35 cellular contexts compared by ENCODE assay signal in the genomic region with DNA sequence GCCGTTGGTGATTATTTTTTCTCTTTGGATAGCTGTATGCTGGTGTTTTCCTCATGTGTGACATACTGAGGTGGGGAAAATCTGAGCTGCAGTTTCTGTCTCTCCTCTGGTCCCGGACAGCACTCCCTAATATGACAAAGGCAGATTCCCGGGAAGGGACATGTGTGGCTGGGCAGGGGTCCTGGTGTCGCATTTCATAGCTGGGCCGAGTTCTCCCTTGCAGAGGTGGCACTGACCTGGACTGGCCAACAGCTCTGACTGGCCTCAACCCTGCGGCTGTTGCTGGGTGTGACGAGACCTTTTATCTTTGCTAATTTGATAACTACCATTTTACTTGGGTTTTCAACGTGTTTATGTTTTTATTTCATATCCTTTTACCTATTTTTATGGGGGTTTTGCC.
"Had no signal": no experiment of that assay in that cellular context is flagged by ENCODE, and none has a peak within 500 bp of the region (broad histone marks: within the 10 kb centered on the region; RNA-seq: fewer than 3 reads in every experiment).

No MANE protein-coding gene starts in this region.

- H3K4me1 ChIP-seq: ascending aorta, breast epithelium had no signal

- H3K27ac ChIP-seq: ascending aorta, breast epithelium, KMS-11, PC-9, VCaP had no signal

- H3K36me3 Mint-ChIP-seq: activated CD4-positive, alpha-beta memory T cell treated with anti-CD3 and anti-CD28 coated beads for 36 hours; activated CD8-positive, alpha-beta memory T cell treated with anti-CD3 and anti-CD28 coated beads, Interleukin-2, amount 10 ng/mL, durations not matched to agents 7 days and 5 days; activated naive CD4-positive, alpha-beta T cell treated with anti-CD3 and anti-CD28 coated beads, Interleukin-2, amount 50 U/mL, for 24 hours; activated naive CD8-positive, alpha-beta T cell treated with anti-CD3 and anti-CD28 coated beads, Interleukin-2, amount 10 ng/mL, durations not matched to agents 7 days and 5 days had no signal

- H3K9me3 Mint-ChIP-seq: activated naive CD4-positive, alpha-beta T cell treated with anti-CD3 and anti-CD28 coated beads, Interleukin-2, amount 50 U/mL, for 24 hours had no signal

- H3K4me1 Mint-ChIP-seq: activated B cell treated with CpG ODN at 0.5 μM for 24 hours; activated CD8-positive, alpha-beta memory T cell treated with anti-CD3 and anti-CD28 coated beads, Interleukin-2, amount 10 ng/mL, durations not matched to agents 7 days and 5 days; activated naive CD4-positive, alpha-beta T cell treated with anti-CD3 and anti-CD28 coated beads, Interleukin-2, amount 50 U/mL, for 24 hours; activated naive CD8-positive, alpha-beta T cell treated with anti-CD3 and anti-CD28 coated beads, Interleukin-2, amount 10 ng/mL, durations not matched to agents 7 days and 5 days; activated T-helper 17 cell treated with anti-CD3 and anti-CD28 coated beads, Interleukin-2, amount 50 U/mL, for 72 hours had no signal

- H3K9ac ChIP-seq: KMS-11 had no signal

- H3K36me3 ChIP-seq: ascending aorta, breast epithelium had no signal

- H2AFZ ChIP-seq: PC-9 had no signal

- DNase-seq: activated B cell treated with CpG ODN at 0.5 μM for 24 hours; activated CD4-positive, alpha-beta memory T cell treated with anti-CD3 and anti-CD28 coated beads for 36 hours; activated CD4-positive, alpha-beta T cell treated with anti-CD3 and anti-CD28 coated beads for 4 hours; activated CD4-positive, alpha-beta T cell treated with anti-CD3 and anti-CD28 coated beads, Interleukin-2, amount 50 U/mL, for 1 hour; activated CD4-positive, CD25-positive, alpha-beta regulatory T cell treated with anti-CD3 and anti-CD28 coated beads, Interleukin-2, amount 50 U/mL, for 72 hours; activated effector memory CD4-positive, alpha-beta T cell treated with anti-CD3 and anti-CD28 coated beads, Interleukin-2, amount 50 U/mL, for 16 hours; activated naive CD4-positive, alpha-beta T cell treated with Interleukin-2 at 50 U/mL for 16 hours; activated naive CD8-positive, alpha-beta T cell treated with anti-CD3 and anti-CD28 coated beads, Interleukin-2, amount 10 ng/mL, durations not matched to agents 7 days and 5 days; activated T-cell treated with anti-CD3 and anti-CD28 coated beads, Interleukin-2, amount 50 U/mL, for 1 hour; activated T-cell treated with anti-CD3 and anti-CD28 coated beads, Interleukin-2, amount 50 U/mL, for 72 hours; amygdala; MM.1S; MV-4-11; NCI-H1092; NCI-H1417; NCI-H146; NCI-H187; NCI-H2029 treated with DMSO at 0.1 percent for 48 hours; NCI-H2107; NCI-H510A; NCI-H526; NCI-H748 treated with DMSO at 0.1 percent for 48 hours; PC-9; Right ventricle myocardium superior; SW 1271; T-helper 1 cell; T-helper 2 cell; T-helper 9 cell had no signal

- H3K4me3 ChIP-seq: ascending aorta, breast epithelium, PC-9 had no signal

- H3K27me3 Mint-ChIP-seq: activated B cell treated with CpG ODN at 0.5 μM for 24 hours; activated CD8-positive, alpha-beta memory T cell treated with anti-CD3 and anti-CD28 coated beads, Interleukin-2, amount 10 ng/mL, durations not matched to agents 7 days and 5 days; activated naive CD8-positive, alpha-beta T cell treated with anti-CD3 and anti-CD28 coated beads, Interleukin-2, amount 10 ng/mL, durations not matched to agents 7 days and 5 days had no signal

- H3K27me3 ChIP-seq: ascending aorta had no signal

- H3K4me3 Mint-ChIP-seq: activated B cell treated with CpG ODN at 0.5 μM for 24 hours; activated CD4-positive, alpha-beta memory T cell treated with anti-CD3 and anti-CD28 coated beads for 36 hours; activated CD8-positive, alpha-beta memory T cell treated with anti-CD3 and anti-CD28 coated beads, Interleukin-2, amount 10 ng/mL, durations not matched to agents 7 days and 5 days; activated naive CD4-positive, alpha-beta T cell treated with anti-CD3 and anti-CD28 coated beads, Interleukin-2, amount 50 U/mL, for 24 hours; activated naive CD8-positive, alpha-beta T cell treated with anti-CD3 and anti-CD28 coated beads, Interleukin-2, amount 10 ng/mL, durations not matched to agents 7 days and 5 days; activated T-cell treated with anti-CD3 and anti-CD28 coated beads, Interleukin-2, amount 50 U/mL, for 72 hours; activated T-helper 17 cell treated with anti-CD3 and anti-CD28 coated beads, Interleukin-2, amount 50 U/mL, for 72 hours had no signal

- H3K27ac Mint-ChIP-seq: activated B cell treated with CpG ODN at 0.5 μM for 24 hours; activated CD4-positive, alpha-beta memory T cell treated with anti-CD3 and anti-CD28 coated beads for 36 hours; activated CD8-positive, alpha-beta memory T cell treated with anti-CD3 and anti-CD28 coated beads, Interleukin-2, amount 10 ng/mL, durations not matched to agents 7 days and 5 days; activated naive CD4-positive, alpha-beta T cell treated with anti-CD3 and anti-CD28 coated beads, Interleukin-2, amount 50 U/mL, for 24 hours; activated naive CD8-positive, alpha-beta T cell treated with anti-CD3 and anti-CD28 coated beads, Interleukin-2, amount 10 ng/mL, durations not matched to agents 7 days and 5 days; activated T-cell treated with anti-CD3 and anti-CD28 coated beads, Interleukin-2, amount 50 U/mL, for 72 hours; activated T-helper 17 cell treated with anti-CD3 and anti-CD28 coated beads, Interleukin-2, amount 50 U/mL, for 72 hours had no signal

- H3K4me2 ChIP-seq: KMS-11, PC-9 had no signal
